1 cellular context compared by ENCODE assay signal in genomic region chr13:84630486-84630885, GRCh38.
TF ChIP-seq lines count a peak whose summit lies in the region.

No MANE protein-coding gene starts in this region.

TF ChIP-seq in H1, 55 proteins besides CTCF, POLR2A, EP300 and RAD21 (continued from another document):
- TF ChIP-seq MAX (IDR thresholded peaks at IDR 0.05), result no peak
- no peak for TF ChIP-seq KDM4A (IDR thresholded peaks at IDR 0.05; ENCODE audit: low read depth, low read length, severe bottlenecking)
- TF ChIP-seq SP2 (IDR thresholded peaks at IDR 0.05; ENCODE audit: low read length), result no peak
- TF ChIP-seq BRCA1 (IDR thresholded peaks at IDR 0.05; ENCODE audit: low read depth, low read length), result no peak
- TF ChIP-seq CHD1 (IDR thresholded peaks at IDR 0.05; ENCODE audit: low read depth, low read length), result no peak
- no peak for TF ChIP-seq TAF7 (optimal IDR thresholded peaks at IDR 0.05; ENCODE audit: borderline replicate concordance, low read depth, low read length)
- no peak for TF ChIP-seq CEBPB (IDR thresholded peaks at IDR 0.05; ENCODE audit: low read depth, low read length)
- TF ChIP-seq CREB1 (IDR thresholded peaks at IDR 0.05), result no peak
- TF ChIP-seq RBBP5 (IDR thresholded peaks at IDR 0.05; ENCODE audit: borderline replicate concordance, low read depth, low read length), result no peak
- no peak for TF ChIP-seq SIRT6 (IDR thresholded peaks at IDR 0.05; ENCODE audit: low read length)
- TF ChIP-seq FOSL1 (IDR thresholded peaks at IDR 0.05; ENCODE audit: insufficient read depth, low read depth, low read length), result no peak
- no peak for TF ChIP-seq SAP30 (IDR thresholded peaks at IDR 0.05; ENCODE audit: insufficient read depth, insufficient replicate concordance, low read length)
- no peak for TF ChIP-seq CHD2 (IDR thresholded peaks at IDR 0.05; ENCODE audit: low read length)
- no peak for TF ChIP-seq POU5F1 (IDR thresholded peaks at IDR 0.05; ENCODE audit: low read depth, low read length)
- TF ChIP-seq KDM5A (IDR thresholded peaks at IDR 0.05; ENCODE audit: low read length), result no peak
TF ChIP-seq in H1: peak in this region for 0.
